13 cellular contexts compared by ENCODE assay signal in genomic region chr2:203682688-203683130, GRCh38. TPM values are rescaled to one million over a fixed set of nuclear protein-coding genes. Genes with fewer than 3 reads are reported as not detected.
DNase-seq lines count a peak whose midpoint lies in the region; ATAC-seq and TF ChIP-seq lines count a peak whose summit lies in the region.
"Had no signal": no experiment of that assay in that cellular context is flagged by ENCODE, and none has a peak within 500 bp of the region (broad histone marks: within the 10 kb centered on the region; RNA-seq: fewer than 3 reads in every experiment).

No MANE protein-coding gene starts in this region.

- H3K36me3 ChIP-seq in thyroid gland (no peaks in the 10 kb centered on the region), hepatocyte (replicated peaks; ENCODE audit: insufficient read depth, low read depth) (no peaks in the 10 kb centered on the region)

- no peak overlapping the region for H2AFZ ChIP-seq in hepatocyte

- TF ChIP-seq CTCF in choroid plexus epithelial cell (conservative IDR thresholded peaks at IDR 0.05; ENCODE audit: low read depth, low read length) (no peak), thyroid gland (IDR thresholded peaks at IDR 0.05) (no peak), hepatocyte (IDR thresholded peaks at IDR 0.05; ENCODE audit: poor library complexity) (no peak)

- DNase-seq in NOMO-1 (lab: John Stamatoyannopoulos, UW; ENCODE audit: unreplicated experiment in 2 of 2) (peak; percentile 27 to 43), choroid plexus epithelial cell (ENCODE audit: low read depth) (peak; percentile 52), left lobe of liver (ENCODE audit: low spot score) (no peak), thyroid gland (no peak), NCI-H146 treated with DMSO at 0.1 percent for 48 hours (lab: John Stamatoyannopoulos, UW; ENCODE audit: unreplicated experiment) (no peak), hepatocyte (ENCODE audit: low spot score) (no peak), NCI-H1092 (lab: John Stamatoyannopoulos, UW) (no peak), kidney tubule cell (ENCODE audit: low spot score) (no peak)
- DNase-seq: activated T-cell treated with anti-CD3 and anti-CD28 coated beads, Interleukin-2, amount 50 U/mL, for 1 hour; effector memory CD4-positive, alpha-beta T cell; GF-D8; NCI-H2227 treated with DMSO at 0.1 percent for 48 hours; T-helper 1 cell had no signal

- 64 to 68% methylated on average over 4 of the region's 4 CpGs for WGBS in thyroid gland, 2 donors
- WGBS in hepatocyte (ENCODE audit: low lambda C conversion rate, missing lambda C conversion rate), result 71% methylated on average over 4 of the region's 4 CpGs

- no peaks in the 10 kb centered on the region for H4K20me1 ChIP-seq in hepatocyte (ENCODE audit: insufficient read depth, poor library complexity, severe bottlenecking)

- intact Hi-C loops in thyroid gland (cut with DNase I), result no loop called here

- H3K27ac ChIP-seq in thyroid gland (peak overlapping the region; percentile 39 to 66 (median 55)), hepatocyte (no peak overlapping the region)

- H3K9me2 ChIP-seq in hepatocyte (replicated peaks; ENCODE audit: insufficient read depth), result no peaks in the 10 kb centered on the region

- TF ChIP-seq POLR2A in thyroid gland (IDR thresholded peaks at IDR 0.05), result no peak

- no peak overlapping the region for H3K4me2 ChIP-seq in hepatocyte

- no peaks in the 10 kb centered on the region for H3K79me2 ChIP-seq in hepatocyte

- no peak overlapping the region for H3K4me3 ChIP-seq in choroid plexus epithelial cell (ENCODE audit: low read depth, low read length)
- no peak overlapping the region for H3K4me3 ChIP-seq in thyroid gland (replicated peaks in 1 of 3)
- no peak overlapping the region for H3K4me3 ChIP-seq in hepatocyte

- peak; percentile 45 for ATAC-seq in left lobe of liver

- H3K4me1 ChIP-seq in thyroid gland, result peaks cover 15 to 38% of the 10 kb centered on the region in 2 donors
- no peaks in the 10 kb centered on the region for H3K4me1 ChIP-seq in hepatocyte (ENCODE audit: insufficient read depth)

- H3K27me3 ChIP-seq in thyroid gland, result no peaks in the 10 kb centered on the region
- H3K27me3 ChIP-seq in hepatocyte, result no peaks in the 10 kb centered on the region

- H3K9me3 ChIP-seq in thyroid gland (no peaks in the 10 kb centered on the region), hepatocyte (ENCODE audit: low read depth) (no peaks in the 10 kb centered on the region)

RNA-seq across cellular contexts. Expression of gene CD28, which starts 23.7 kb away (rescaled TPM):
- 1.5 TPM for total RNA-seq in left lobe of liver
- total RNA-seq in thyroid gland, result 1 to 10 TPM in 1 of 4 donors, under 1 TPM in 3; 0.20 to 1.3 (median 0.51) TPM
- total RNA-seq in hepatocyte, result not detected in 2 replicates
- polyA plus RNA-seq in hepatocyte, result not detected in 2 replicates

Comparison
In these comparisons a context has a peak if more than half of its experiments do, and no peak if none do; other contexts are left out.
1. DNase-seq: peak in NOMO-1 (2 of 2) and choroid plexus epithelial cell (single experiment); none in left lobe of liver (single experiment), thyroid gland (0 of 2), NCI-H146 treated with DMSO at 0.1 percent for 48 hours (single experiment), hepatocyte (single experiment), NCI-H1092 (single experiment) and kidney tubule cell (single experiment).